Comparison of ENCODE assay signal across 16 cellular contexts in genomic region chr12:57760347-57760982, GRCh38. TPM values are rescaled to one million over a fixed set of nuclear protein-coding genes. Genes with fewer than 3 reads are reported as not detected.
A peak's percentile ranks its signal among the peaks of the same experiment; 100 is the strongest.
DNase-seq lines count a peak whose midpoint lies in the region; ATAC-seq and TF ChIP-seq lines count a peak whose summit lies in the region.
"Had no signal": no experiment of that assay in that cellular context is flagged by ENCODE, and none has a peak within 500 bp of the region (broad histone marks: within the 10 kb centered on the region; RNA-seq: fewer than 3 reads in every experiment).

No MANE protein-coding gene starts in this region.

- POLR2A ChIA-PET in RWPE1 (lab: Yijun Ruan, JAX; ENCODE audit: low non-redundant PET), result no interaction called here
- POLR2A ChIA-PET in CD8-positive, alpha-beta T cell (lab: Charles Lee), result interaction anchor here (1.3 kb wide), 1 partner anchor 12 kb away, joined by 3 read pairs; the partner anchor contains the start of genes EEF1AKMT3 and METTL1

- no peak overlapping the region for H3K4me3 ChIP-seq in CD8-positive, alpha-beta T cell (ENCODE audit: low read depth, low read length)
- H3K4me3 ChIP-seq: BLaER1 treated with 17β-estradiol and CSF1 and Interleukin-3, amounts not matched to agents 10 nM and 100 nM had no signal

- peaks cover 32 to 45% of the 10 kb centered on the region in 2 donors for H3K4me1 Mint-ChIP-seq in natural killer cell treated with Interleukin-12 subunit alpha and Interleukin-12 subunit beta and Interleukin-15 and Interleukin-18, amount 100 ng/mL, for 72 hours (ENCODE audit: low read depth in 2 of 2)
- peaks cover 27 to 40% of the 10 kb centered on the region in 2 donors for H3K4me1 Mint-ChIP-seq in natural killer cell
- H3K4me1 Mint-ChIP-seq in CD8-positive, alpha-beta T cell (ENCODE audit: low read depth), result peaks cover 42% of the 10 kb centered on the region

- ATAC-seq in natural killer cell treated with Interleukin-12 subunit alpha and Interleukin-12 subunit beta and Interleukin-15 and Interleukin-18, amount 100 ng/mL, for 72 hours, result no peak
- ATAC-seq in natural killer cell (no peak), GM19397 (IDR thresholded peaks at IDR 0.05; ENCODE audit: unreplicated experiment) (no peak), GM21576 (IDR thresholded peaks at IDR 0.05; ENCODE audit: unreplicated experiment) (no peak)
- ATAC-seq in CD8-positive, alpha-beta T cell, result no peak

- H3K36me3 ChIP-seq in CD8-positive, alpha-beta T cell (ENCODE audit: insufficient read depth, low read length), result no peaks in the 10 kb centered on the region

- no peak for TF ChIP-seq CTCF in natural killer cell (IDR thresholded peaks at IDR 0.05)
- TF ChIP-seq CTCF in RWPE1 (conservative IDR thresholded peaks at IDR 0.05; ENCODE audit: low read depth), result no peak
- no peak for TF ChIP-seq CTCF in CD8-positive, alpha-beta T cell (IDR thresholded peaks at IDR 0.05)

- intact Hi-C loops in natural killer cell (cut with micrococcal nuclease), result no loop called here
- intact Hi-C loops in CD8-positive, alpha-beta T cell (cut with DNase I, micrococcal nuclease), result no loop called here

- peaks cover 8 to 13% of the 10 kb centered on the region in 2 donors for H3K27me3 Mint-ChIP-seq in natural killer cell treated with Interleukin-12 subunit alpha and Interleukin-12 subunit beta and Interleukin-15 and Interleukin-18, amount 100 ng/mL, for 72 hours
- peaks cover 24 to 31% of the 10 kb centered on the region in 2 donors for H3K27me3 Mint-ChIP-seq in natural killer cell (ENCODE audit: low read depth in 2 of 2)
- H3K27me3 Mint-ChIP-seq in CD8-positive, alpha-beta T cell (ENCODE audit: low read depth), result peaks cover 14% of the 10 kb centered on the region

- CTCF ChIA-PET in RWPE1 (lab: Yijun Ruan, JAX), result interaction anchor here (0.6 to 1.0 kb wide), 2 partner anchors 21 to 161 kb away, joined by 3 to 4 read pairs; no protein-coding TSS in a partner anchor
- CTCF ChIA-PET in CD8-positive, alpha-beta T cell (lab: Charles Lee), result interaction anchor here (0.7 to 2.8 kb wide), 12 partner anchors 8 to 177 kb away, joined by 3 to 17 read pairs (median 9); partner anchors contain the start of genes AVIL and CYP27B1

- H3K4me1 ChIP-seq in CD8-positive, alpha-beta T cell (ENCODE audit: insufficient read depth, low read length), result peaks cover 23% of the 10 kb centered on the region

- H3K9me3 Mint-ChIP-seq in natural killer cell treated with Interleukin-12 subunit alpha and Interleukin-12 subunit beta and Interleukin-15 and Interleukin-18, amount 100 ng/mL, for 72 hours, result no peaks in the 10 kb centered on the region
- no peaks in the 10 kb centered on the region for H3K9me3 Mint-ChIP-seq in natural killer cell
- H3K9me3 Mint-ChIP-seq in CD8-positive, alpha-beta T cell, result no peaks in the 10 kb centered on the region

- no peaks in the 10 kb centered on the region for H3K9me3 ChIP-seq in CD8-positive, alpha-beta T cell (ENCODE audit: low read length)

- peak; percentile 20 for DNase-seq in natural killer cell treated with Interleukin-12 subunit alpha and Interleukin-12 subunit beta and Interleukin-15 and Interleukin-18, amount 100 ng/mL, for 72 hours (ENCODE audit: low spot score)
- DNase-seq in natural killer cell, result no peak
- DNase-seq in astrocyte of the hippocampus (ENCODE audit: low read depth, low spot score), result peak; percentile 9
- DNase-seq in islet precursor cell, result peak; percentile 73
- no peak for DNase-seq in RWPE1 (ENCODE audit: low spot score)
- DNase-seq in CD8-positive, alpha-beta T cell, result no peak
- DNase-seq: DMS79 treated with DMSO at 0.1 percent for 48 hours, GDM1, GOT3, NCI-H1417 treated with DMSO at 0.1 percent for 48 hours, NCI-H2029 treated with DMSO at 0.1 percent for 48 hours, NCI-H2171 treated with DMSO at 0.1 percent for 48 hours, NCI-H748 treated with DMSO at 0.1 percent for 48 hours had no signal

- H3K4me3 Mint-ChIP-seq in natural killer cell treated with Interleukin-12 subunit alpha and Interleukin-12 subunit beta and Interleukin-15 and Interleukin-18, amount 100 ng/mL, for 72 hours, result no peak overlapping the region
- H3K4me3 Mint-ChIP-seq in natural killer cell, result no peak overlapping the region
- no peak overlapping the region for H3K4me3 Mint-ChIP-seq in CD8-positive, alpha-beta T cell

- no peaks in the 10 kb centered on the region for H3K36me3 Mint-ChIP-seq in natural killer cell treated with Interleukin-12 subunit alpha and Interleukin-12 subunit beta and Interleukin-15 and Interleukin-18, amount 100 ng/mL, for 72 hours
- no peaks in the 10 kb centered on the region for H3K36me3 Mint-ChIP-seq in natural killer cell
- H3K36me3 Mint-ChIP-seq in CD8-positive, alpha-beta T cell, result peaks cover 28% of the 10 kb centered on the region

- H3K27ac Mint-ChIP-seq in natural killer cell treated with Interleukin-12 subunit alpha and Interleukin-12 subunit beta and Interleukin-15 and Interleukin-18, amount 100 ng/mL, for 72 hours, result no peak overlapping the region
- no peak overlapping the region for H3K27ac Mint-ChIP-seq in natural killer cell
- no peak overlapping the region for H3K27ac Mint-ChIP-seq in CD8-positive, alpha-beta T cell

- peaks cover 2% of the 10 kb centered on the region for H3K27me3 ChIP-seq in CD8-positive, alpha-beta T cell (ENCODE audit: insufficient read depth, low read length)

- no peak overlapping the region for H3K27ac ChIP-seq in RWPE1
- H3K27ac ChIP-seq in CD8-positive, alpha-beta T cell (ENCODE audit: low read depth, low read length), result no peak overlapping the region
- H3K27ac ChIP-seq: BLaER1 treated with 17β-estradiol and CSF1 and Interleukin-3, amounts not matched to agents 10 nM and 100 nM had no signal

RNA-seq across cellular contexts. Expression of gene MARCHF9, which starts 5.6 kb away (rescaled TPM):
- total RNA-seq in natural killer cell treated with Interleukin-12 subunit alpha and Interleukin-12 subunit beta and Interleukin-15 and Interleukin-18, amount 100 ng/mL, for 72 hours, result 10 to 100 TPM; 15.8 to 17.0 TPM
- 10 to 100 TPM; 25.4 to 28.4 (median 26.0) TPM for total RNA-seq in natural killer cell
- 10 to 100 TPM; 23.1 to 25.1 TPM for total RNA-seq in CD8-positive, alpha-beta T cell

RNA-seq across cellular contexts. Expression of gene CYP27B1, which starts 6.4 kb away (rescaled TPM):
- total RNA-seq in natural killer cell treated with Interleukin-12 subunit alpha and Interleukin-12 subunit beta and Interleukin-15 and Interleukin-18, amount 100 ng/mL, for 72 hours, result 10 to 100 TPM; 11.7 to 18.8 TPM
- 1 to 10 TPM; 1.1 to 1.7 (median 1.6) TPM for total RNA-seq in natural killer cell
- total RNA-seq in CD8-positive, alpha-beta T cell, result 1 to 10 TPM; 2.0 to 2.2 TPM

RNA-seq across cellular contexts. Expression of gene CDK4, which starts 8.4 kb away (rescaled TPM):
- 100 to 1,000 TPM; 111 to 278 TPM for total RNA-seq in natural killer cell treated with Interleukin-12 subunit alpha and Interleukin-12 subunit beta and Interleukin-15 and Interleukin-18, amount 100 ng/mL, for 72 hours
- 10 to 100 TPM; 30.7 to 39.5 (median 37.7) TPM for total RNA-seq in natural killer cell
- 10 to 100 TPM in 1 of 2 experiments, 1 to 10 TPM in 1; 8.5 to 10.0 TPM for total RNA-seq in CD8-positive, alpha-beta T cell

RNA-seq across cellular contexts. Expression of gene METTL1, which starts 11.4 kb away (rescaled TPM):
- total RNA-seq in natural killer cell treated with Interleukin-12 subunit alpha and Interleukin-12 subunit beta and Interleukin-15 and Interleukin-18, amount 100 ng/mL, for 72 hours, result 10 to 100 TPM; 42.9 to 51.2 TPM
- 10 to 100 TPM in 1 of 3 donors, 1 to 10 TPM in 2; 8.0 to 12.5 (median 8.8) TPM for total RNA-seq in natural killer cell
- total RNA-seq in CD8-positive, alpha-beta T cell, result 10 to 100 TPM; 14.0 to 20.0 TPM

RNA-seq across cellular contexts. Expression of gene EEF1AKMT3, which starts 11.9 kb away (rescaled TPM):
- total RNA-seq in natural killer cell treated with Interleukin-12 subunit alpha and Interleukin-12 subunit beta and Interleukin-15 and Interleukin-18, amount 100 ng/mL, for 72 hours, result 1 to 10 TPM; 2.0 to 3.2 TPM
- total RNA-seq in natural killer cell, result 1 to 10 TPM; 1.3 to 2.6 (median 2.2) TPM
- 1 to 10 TPM in 1 of 2 experiments, under 1 TPM in 1; 0.81 to 1.7 TPM for total RNA-seq in CD8-positive, alpha-beta T cell

Comparison
In these comparisons a context has a peak if more than half of its experiments do, and no peak if none do; other contexts are left out.
1. DNase-seq: peak in natural killer cell treated with Interleukin-12 subunit alpha and Interleukin-12 subunit beta and Interleukin-15 and Interleukin-18, amount 100 ng/mL, for 72 hours (single experiment), astrocyte of the hippocampus (single experiment) and islet precursor cell (single experiment); none in natural killer cell (single experiment), RWPE1 (single experiment) and CD8-positive, alpha-beta T cell (0 of 7).